16 cellular contexts compared by ENCODE assay signal in genomic region chr2:159605441-159606178, GRCh38. TPM values are rescaled to one million over a fixed set of nuclear protein-coding genes. Genes with fewer than 3 reads are reported as not detected.
DNase-seq lines count a peak whose midpoint lies in the region; ATAC-seq and TF ChIP-seq lines count a peak whose summit lies in the region.
"Had no signal": no experiment of that assay in that cellular context is flagged by ENCODE, and none has a peak within 500 bp of the region (broad histone marks: within the 10 kb centered on the region; RNA-seq: fewer than 3 reads in every experiment).

No MANE protein-coding gene starts in this region.

- H3K4me3 ChIP-seq in Caco-2 (ENCODE audit: low read depth, low read length) (no peak overlapping the region), rectal smooth muscle tissue (ENCODE audit: low read length) (no peak overlapping the region)

- peaks cover 46% of the 10 kb centered on the region for H3K4me1 ChIP-seq in Caco-2
- H3K4me1 ChIP-seq in rectal smooth muscle tissue (ENCODE audit: control insufficient read depth, insufficient read depth, low read length) = peaks cover 14% of the 10 kb centered on the region

- peaks cover 8% of the 10 kb centered on the region for H3K36me3 Mint-ChIP-seq in Caco-2 (ENCODE audit: insufficient read depth, unreplicated experiment)
- H3K36me3 Mint-ChIP-seq in activated T-helper 2 cell treated with anti-CD3 and anti-CD28 coated beads, Interferon-gamma antibody, Interleukin-2, Interleukin-4, amounts not matched to agents 10 μg/mL and 5 μg/mL and 100 μg/mL, durations not matched to agents 14 hours and 24 hours and 36 hours (ENCODE audit: low read depth) = no peaks in the 10 kb centered on the region

- ATAC-seq in left colon = peak; percentile 84
- ATAC-seq: effector memory CD8-positive, alpha-beta T cell had no signal

- CTCF ChIA-PET in Caco-2 (lab: Charles Lee) = no interaction called here

- H3K27me3 Mint-ChIP-seq in Caco-2 (ENCODE audit: insufficient read depth, unreplicated experiment) = no peaks in the 10 kb centered on the region
- H3K27me3 Mint-ChIP-seq in activated T-helper 2 cell treated with anti-CD3 and anti-CD28 coated beads, Interferon-gamma antibody, Interleukin-2, Interleukin-4, amounts not matched to agents 10 μg/mL and 5 μg/mL and 100 μg/mL, durations not matched to agents 14 hours and 24 hours and 36 hours (ENCODE audit: low read depth) = peaks cover 5% of the 10 kb centered on the region
- H3K27me3 Mint-ChIP-seq: effector memory CD8-positive, alpha-beta T cell; IgD-negative memory B cell had no signal

- DNase-seq in Caco-2 (no peak), dermis blood vessel endothelial cell (peak; percentile 62), left colon (no peak), NCI-H226 (no peak), NCI-H1092 (lab: John Stamatoyannopoulos, UW) (no peak)
- no peak for DNase-seq in activated effector memory CD4-positive, alpha-beta T cell treated with anti-CD3 and anti-CD28 coated beads, Interleukin-2, amount 50 U/mL, for 16 hours
- DNase-seq in activated T-helper 2 cell treated with anti-CD3 and anti-CD28 coated beads, Interferon-gamma antibody, Interleukin-2, Interleukin-4, amounts not matched to agents 10 μg/mL and 5 μg/mL and 100 μg/mL, durations not matched to agents 14 hours and 24 hours and 36 hours (ENCODE audit: low spot score) = no peak
- DNase-seq: COR-L47; effector memory CD8-positive, alpha-beta T cell; hypothalamus; NCI-H1436; NCI-H774; T1000; trophoblast cell had no signal

- peaks cover 39% of the 10 kb centered on the region for H3K4me1 Mint-ChIP-seq in Caco-2 (ENCODE audit: low read depth, unreplicated experiment)
- H3K4me1 Mint-ChIP-seq in activated T-helper 2 cell treated with anti-CD3 and anti-CD28 coated beads, Interferon-gamma antibody, Interleukin-2, Interleukin-4, amounts not matched to agents 10 μg/mL and 5 μg/mL and 100 μg/mL, durations not matched to agents 14 hours and 24 hours and 36 hours (ENCODE audit: low read depth) = peaks cover 9% of the 10 kb centered on the region
- H3K4me1 Mint-ChIP-seq: IgD-negative memory B cell had no signal

- H3K9me3 Mint-ChIP-seq in Caco-2 (ENCODE audit: unreplicated experiment) = no peaks in the 10 kb centered on the region
- H3K9me3 Mint-ChIP-seq in activated T-helper 2 cell treated with anti-CD3 and anti-CD28 coated beads, Interferon-gamma antibody, Interleukin-2, Interleukin-4, amounts not matched to agents 10 μg/mL and 5 μg/mL and 100 μg/mL, durations not matched to agents 14 hours and 24 hours and 36 hours = no peaks in the 10 kb centered on the region
- H3K9me3 Mint-ChIP-seq: effector memory CD8-positive, alpha-beta T cell; IgD-negative memory B cell had no signal

- TF ChIP-seq CTCF in Caco-2 (IDR thresholded peaks at IDR 0.05; ENCODE audit: insufficient read depth in 1 of 2, low read depth in 1 of 2, low read length in 1 of 2, severe bottlenecking in 1 of 2, unreplicated experiment in 1 of 2) = no peak

- H3K27ac ChIP-seq in rectal smooth muscle tissue (ENCODE audit: low read depth, low read length) = peak overlapping the region; percentile 21

- no peaks in the 10 kb centered on the region for H3K9me3 ChIP-seq in Caco-2

- POLR2A ChIA-PET in Caco-2 (lab: Charles Lee) = interaction anchor here (0.7 kb wide), 1 partner anchor 10 kb away, joined by 4 read pairs; no protein-coding TSS in a partner anchor

- peak overlapping the region; percentile 52 for H3K27ac Mint-ChIP-seq in Caco-2 (ENCODE audit: unreplicated experiment)
- no peak overlapping the region for H3K27ac Mint-ChIP-seq in activated T-helper 2 cell treated with anti-CD3 and anti-CD28 coated beads, Interferon-gamma antibody, Interleukin-2, Interleukin-4, amounts not matched to agents 10 μg/mL and 5 μg/mL and 100 μg/mL, durations not matched to agents 14 hours and 24 hours and 36 hours

- H3K9ac ChIP-seq in rectal smooth muscle tissue (ENCODE audit: low read length) = no peak overlapping the region

- H3K4me3 Mint-ChIP-seq in Caco-2 (ENCODE audit: unreplicated experiment) = peak overlapping the region; percentile 34
- no peak overlapping the region for H3K4me3 Mint-ChIP-seq in activated T-helper 2 cell treated with anti-CD3 and anti-CD28 coated beads, Interferon-gamma antibody, Interleukin-2, Interleukin-4, amounts not matched to agents 10 μg/mL and 5 μg/mL and 100 μg/mL, durations not matched to agents 14 hours and 24 hours and 36 hours (ENCODE audit: low read depth)
- H3K4me3 Mint-ChIP-seq: effector memory CD8-positive, alpha-beta T cell; IgD-negative memory B cell had no signal

- intact Hi-C loops in Caco-2 (cut with micrococcal nuclease; ENCODE audit: unreplicated experiment) (no loop called here), left colon (cut with DNase I, micrococcal nuclease) (no loop called here)
- intact Hi-C loops in activated T-helper 2 cell treated with anti-CD3 and anti-CD28 coated beads, Interferon-gamma antibody, Interleukin-2, Interleukin-4, amounts not matched to agents 10 μg/mL and 5 μg/mL and 100 μg/mL, durations not matched to agents 14 hours and 24 hours and 36 hours (cut with micrococcal nuclease) = no loop called here

- H3K27me3 ChIP-seq in Caco-2 (replicated peaks; ENCODE audit: control insufficient read depth, insufficient read depth, low read length) = no peaks in the 10 kb centered on the region
- H3K27me3 ChIP-seq in rectal smooth muscle tissue (ENCODE audit: control insufficient read depth, insufficient read depth, low read length) = no peaks in the 10 kb centered on the region

- BruUV-seq in Caco-2 (replicated peaks; lab: Mats Ljungman, UMichigan) = no TSS peak

- no peaks in the 10 kb centered on the region; the same call in 1 of the 2 replicates for H3K36me3 ChIP-seq in Caco-2 (ENCODE audit: control insufficient read depth, insufficient read depth, low read length)
- H3K36me3 ChIP-seq in rectal smooth muscle tissue (ENCODE audit: control insufficient read depth, insufficient read depth, low read length) = no peaks in the 10 kb centered on the region

RNA-seq across cellular contexts. Expression of gene BAZ2B, which starts 10.7 kb away (rescaled TPM):
- total RNA-seq in Caco-2 (2022) (32.9 and 34.6 TPM in 2 replicates), dermis blood vessel endothelial cell (132 and 133 TPM in 2 replicates), left colon (10 to 100 TPM; 53.6 to 64.1 TPM)
- 6.4 and 6.5 TPM in 2 replicates for total RNA-seq in activated T-helper 2 cell treated with anti-CD3 and anti-CD28 coated beads, Interferon-gamma antibody, Interleukin-2, Interleukin-4, amounts not matched to agents 10 μg/mL and 5 μg/mL and 100 μg/mL, durations not matched to agents 14 hours and 24 hours and 36 hours
